8 cellular contexts compared by ENCODE assay signal in the genomic region with DNA sequence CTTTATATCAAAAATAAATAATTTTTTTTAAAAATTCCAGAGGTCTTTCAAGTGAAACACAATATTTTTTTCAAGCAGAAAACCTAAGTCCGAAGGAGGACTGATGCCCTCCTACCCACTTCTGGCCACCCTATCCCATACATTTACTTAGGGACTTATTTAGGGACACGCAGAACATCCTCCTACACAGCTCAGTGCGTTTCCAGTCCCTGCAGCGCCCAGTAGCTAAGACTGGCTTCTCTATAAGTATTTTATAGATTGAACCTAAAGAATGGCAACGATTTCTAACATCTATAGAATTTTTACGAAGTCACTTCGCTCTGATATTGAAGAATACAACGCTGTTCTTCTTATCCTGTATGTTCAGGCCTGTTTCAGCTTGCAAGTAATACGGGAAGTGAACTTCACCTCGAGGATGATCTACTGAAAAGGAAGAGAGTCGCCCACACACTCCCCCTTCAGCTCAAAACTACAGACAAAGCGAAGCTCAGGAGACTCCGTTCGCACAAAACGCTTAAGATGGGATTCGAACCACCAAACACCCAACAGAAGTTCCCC.
DNase-seq lines count a peak whose midpoint lies in the region; ATAC-seq and TF ChIP-seq lines count a peak whose summit lies in the region.

No MANE protein-coding gene starts in this region.

- H3K4me3 ChIP-seq in AG09309 (ENCODE audit: control insufficient read depth, low read depth, low read length) (peak overlapping the region; percentile 84), HUES48 (ENCODE audit: low read depth, low read length) (peak overlapping the region; percentile 96), brain microvascular endothelial cell (ENCODE audit: low read depth, low read length) (peak overlapping the region; percentile 85), mucosa of stomach (ENCODE audit: low read length) (peak overlapping the region; percentile 99)

- DNase-seq in AG09309 (ENCODE audit: low read depth): no peak
- DNase-seq in brain microvascular endothelial cell: no peak
- DNase-seq in UCSD-AML1 (lab: John Stamatoyannopoulos, UW; ENCODE audit: unreplicated experiment): no peak
- DNase-seq in activated CD4-positive, CD25-positive, alpha-beta regulatory T cell treated with anti-CD3 and anti-CD28 coated beads, Interleukin-2, amount 50 U/mL, for 72 hours: no peak

- no peak for TF ChIP-seq CTCF in AG09309 (IDR thresholded peaks at IDR 0.05; ENCODE audit: control insufficient read depth, insufficient read depth, low read depth, low read length, missing control alignments)
- TF ChIP-seq CTCF in brain microvascular endothelial cell (IDR thresholded peaks at IDR 0.05; ENCODE audit: low read depth, low read length, missing control alignments): no peak

- ATAC-seq in GM19397 (IDR thresholded peaks at IDR 0.05; ENCODE audit: unreplicated experiment): no peak
- ATAC-seq in GM18502 (IDR thresholded peaks at IDR 0.05; ENCODE audit: poor library complexity, unreplicated experiment): no peak

- H3K9me3 ChIP-seq in HUES48 (ENCODE audit: control insufficient read depth, insufficient read depth, low read length) (no peaks in the 10 kb centered on the region), mucosa of stomach (ENCODE audit: control insufficient read depth, low read length) (no peaks in the 10 kb centered on the region)

- in situ Hi-C loops in brain microvascular endothelial cell (cut with HindIII; ENCODE audit: low pct_ligation_motif_present, low sequenced_read_pairs): no loop called here

- H3K36me3 ChIP-seq in HUES48 (ENCODE audit: control insufficient read depth, insufficient read depth, low read length): peaks cover 26% of the 10 kb centered on the region
- peaks cover 3% of the 10 kb centered on the region for H3K36me3 ChIP-seq in brain microvascular endothelial cell (replicated peaks)
- H3K36me3 ChIP-seq in mucosa of stomach (ENCODE audit: control insufficient read depth, insufficient read depth, low read length): no peaks in the 10 kb centered on the region

- H3K27ac ChIP-seq in HUES48 (ENCODE audit: low read depth, low read length) (peak overlapping the region; percentile 98), brain microvascular endothelial cell (peak overlapping the region; percentile 19)

- peaks cover 19% of the 10 kb centered on the region for H3K4me1 ChIP-seq in HUES48 (ENCODE audit: control insufficient read depth, insufficient read depth, low read length)
- no peaks in the 10 kb centered on the region for H3K4me1 ChIP-seq in mucosa of stomach (ENCODE audit: control insufficient read depth, insufficient read depth, low read length)

- H3K9ac ChIP-seq in HUES48 (ENCODE audit: low read depth, low read length): peak overlapping the region; percentile 71
- H3K9ac ChIP-seq in mucosa of stomach (ENCODE audit: low read length): peak overlapping the region; percentile 97

- H3K27me3 ChIP-seq in HUES48 (ENCODE audit: control insufficient read depth, insufficient read depth, low read length) (no peaks in the 10 kb centered on the region), brain microvascular endothelial cell (replicated peaks) (no peaks in the 10 kb centered on the region), mucosa of stomach (ENCODE audit: control insufficient read depth, insufficient read depth, low read length) (no peaks in the 10 kb centered on the region)
